24 cellular contexts compared by ENCODE assay signal in the genomic region with DNA sequence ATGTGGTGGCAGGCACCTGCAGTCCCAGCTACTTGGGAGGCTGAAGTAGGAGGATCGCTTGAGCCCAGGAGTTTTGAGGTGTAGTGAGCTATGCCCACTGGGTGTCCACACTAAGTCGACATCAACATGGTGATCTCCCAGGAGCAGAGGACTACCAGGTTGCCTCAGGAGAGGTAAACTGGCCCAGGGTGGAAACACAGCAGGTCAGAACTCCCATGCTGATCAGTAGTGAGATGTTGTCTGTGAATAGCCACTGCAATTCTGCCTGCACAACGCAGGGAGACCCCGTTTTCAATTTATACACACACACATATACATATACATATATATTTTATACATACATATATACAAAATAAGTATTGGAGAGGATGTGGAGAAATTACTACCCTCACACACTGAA. TPM values are rescaled to one million over a fixed set of nuclear protein-coding genes. Genes with fewer than 3 reads are reported as not detected.
A peak's percentile ranks its signal among the peaks of the same experiment; 100 is the strongest.
DNase-seq lines count a peak whose midpoint lies in the region; ATAC-seq and TF ChIP-seq lines count a peak whose summit lies in the region.
"Had no signal": no experiment of that assay in that cellular context is flagged by ENCODE, and none has a peak within 500 bp of the region (broad histone marks: within the 10 kb centered on the region; RNA-seq: fewer than 3 reads in every experiment).

No MANE protein-coding gene starts in this region.

- H3K4me2 ChIP-seq in trophoblast cell (ENCODE audit: low read length): no peak overlapping the region
- H3K4me2 ChIP-seq: A549; BLaER1 treated with 17β-estradiol and CSF1 and Interleukin-3, amounts not matched to agents 10 nM and 100 nM had no signal

- no peak overlapping the region for H3K27ac ChIP-seq in trophoblast cell (ENCODE audit: low read depth, low read length)
- H3K27ac ChIP-seq: 22Rv1; A549; BLaER1 treated with 17β-estradiol and CSF1 and Interleukin-3, amounts not matched to agents 10 nM and 100 nM; C4-2B had no signal

- H2AFZ ChIP-seq in trophoblast cell (ENCODE audit: insufficient read depth, low read length, poor library complexity): no peak overlapping the region

- no peaks in the 10 kb centered on the region for H3K4me1 ChIP-seq in trophoblast cell (ENCODE audit: control insufficient read depth in 1 of 2, insufficient read depth in 2 of 2, low read length in 2 of 2)

- no peak for TF ChIP-seq CTCF in neural crest cell (conservative IDR thresholded peaks at IDR 0.05)

- H3K9me3 Mint-ChIP-seq in activated CD4-positive, alpha-beta T cell treated with anti-CD3 and anti-CD28 coated beads, Interleukin-2, amount 10 ng/mL, durations not matched to agents 24 days and 14 days: peaks cover 12% of the 10 kb centered on the region
- H3K9me3 Mint-ChIP-seq in neural crest cell: no peaks in the 10 kb centered on the region
- H3K9me3 Mint-ChIP-seq: CD8-positive, alpha-beta memory T cell had no signal

- DNase-seq in activated CD4-positive, alpha-beta T cell treated with anti-CD3 and anti-CD28 coated beads, Interleukin-2, amount 10 ng/mL, durations not matched to agents 24 days and 14 days: peak; percentile 51
- DNase-seq in activated CD4-positive, alpha-beta T cell treated with anti-CD3 and anti-CD28 coated beads, Interleukin-2, amount 50 U/mL, for 48 hours: no peak
- no peak for DNase-seq in neural crest cell (ENCODE audit: low read depth, low spot score)
- no peak for DNase-seq in trophoblast cell
- DNase-seq in T-helper 1 cell: no peak
- DNase-seq: AML-193; CD4-positive, alpha-beta memory T cell; CD8-positive, alpha-beta memory T cell; COR-L47; DMS 273 treated with DMSO at 0.1 percent for 48 hours; DMS153; DMS53; DMS79; DND-41; EL; GDM1 had no signal

- H3K79me2 ChIP-seq in trophoblast cell (ENCODE audit: control insufficient read depth, insufficient read depth, low read length, poor library complexity): peaks cover 5% of the 10 kb centered on the region

- no peaks in the 10 kb centered on the region for H3K9me3 ChIP-seq in trophoblast cell (ENCODE audit: insufficient read depth, low read depth, low read length)

- H3K14ac ChIP-seq in trophoblast cell (ENCODE audit: low read length): no peak overlapping the region

- ATAC-seq in HG03097 (IDR thresholded peaks at IDR 0.05; ENCODE audit: low FRiP score, unreplicated experiment): no peak
- ATAC-seq: A549, GM12878 had no signal

- no peak overlapping the region for H3K4ac ChIP-seq in trophoblast cell (ENCODE audit: low read depth, low read length)

- no peaks in the 10 kb centered on the region for H3K27me3 Mint-ChIP-seq in activated CD4-positive, alpha-beta T cell treated with anti-CD3 and anti-CD28 coated beads, Interleukin-2, amount 10 ng/mL, durations not matched to agents 24 days and 14 days
- no peaks in the 10 kb centered on the region for H3K27me3 Mint-ChIP-seq in neural crest cell (ENCODE audit: low read depth)
- H3K27me3 Mint-ChIP-seq: B cell; CD4-positive, alpha-beta memory T cell; CD8-positive, alpha-beta memory T cell had no signal

- H4K8ac ChIP-seq in trophoblast cell (ENCODE audit: low read depth, low read length): no peak overlapping the region

- intact Hi-C loops in activated CD4-positive, alpha-beta T cell treated with anti-CD3 and anti-CD28 coated beads, Interleukin-2, amount 10 ng/mL, durations not matched to agents 24 days and 14 days (cut with micrococcal nuclease): loop anchor here (5.0 kb wide), 2 partner anchors 75 to 90 kb away; a partner anchor contains a TSS

- WGBS in trophoblast cell (ENCODE audit: extremely low coverage, insufficient coverage, insufficient read length): no CpG with 5 or more reads among the region's 4 CpGs

- H2AK5ac ChIP-seq in trophoblast cell (ENCODE audit: low read length): no peak overlapping the region

- H3K23ac ChIP-seq in trophoblast cell (ENCODE audit: low read length): peak overlapping the region; percentile 96

- H3K4me3 ChIP-seq in trophoblast cell (ENCODE audit: low read depth, low read length): no peak overlapping the region
- H3K4me3 ChIP-seq: A549; BLaER1 treated with 17β-estradiol and CSF1 and Interleukin-3, amounts not matched to agents 10 nM and 100 nM; GM12878 had no signal

- H4K12ac ChIP-seq in trophoblast cell (ENCODE audit: low read depth, low read length): no peak overlapping the region

- peaks cover 11% of the 10 kb centered on the region for H3K36me3 Mint-ChIP-seq in activated CD4-positive, alpha-beta T cell treated with anti-CD3 and anti-CD28 coated beads, Interleukin-2, amount 10 ng/mL, durations not matched to agents 24 days and 14 days (ENCODE audit: low read depth)
- peaks cover 3% of the 10 kb centered on the region for H3K36me3 Mint-ChIP-seq in neural crest cell (ENCODE audit: low read depth)

- H3K18ac ChIP-seq in trophoblast cell (ENCODE audit: low read length): no peak overlapping the region

- H3K4me1 Mint-ChIP-seq in activated CD4-positive, alpha-beta T cell treated with anti-CD3 and anti-CD28 coated beads, Interleukin-2, amount 10 ng/mL, durations not matched to agents 24 days and 14 days: peaks cover 11% of the 10 kb centered on the region
- peaks cover 16% of the 10 kb centered on the region for H3K4me1 Mint-ChIP-seq in neural crest cell

- no peak overlapping the region for H2BK12ac ChIP-seq in trophoblast cell (ENCODE audit: low read length)

- no peak overlapping the region for H3K4me3 Mint-ChIP-seq in activated CD4-positive, alpha-beta T cell treated with anti-CD3 and anti-CD28 coated beads, Interleukin-2, amount 10 ng/mL, durations not matched to agents 24 days and 14 days
- peak overlapping the region; percentile 69 for H3K4me3 Mint-ChIP-seq in neural crest cell
- H3K4me3 Mint-ChIP-seq: B cell had no signal

- no peak overlapping the region for H2BK5ac ChIP-seq in trophoblast cell (ENCODE audit: low read depth, low read length, poor library complexity)

- H3K79me1 ChIP-seq in trophoblast cell (ENCODE audit: low read length): no peaks in the 10 kb centered on the region

- no peaks in the 10 kb centered on the region for H3K27me3 ChIP-seq in trophoblast cell (ENCODE audit: insufficient read depth, low read length)
- H3K27me3 ChIP-seq: BLaER1 treated with 17β-estradiol and CSF1 and Interleukin-3, amounts not matched to agents 10 nM and 100 nM had no signal

- H2BK120ac ChIP-seq in trophoblast cell (ENCODE audit: insufficient read depth, low read length, poor library complexity): no peak overlapping the region

- H4K91ac ChIP-seq in trophoblast cell (ENCODE audit: low read depth, low read length): no peak overlapping the region

- no peak overlapping the region for H3K27ac Mint-ChIP-seq in activated CD4-positive, alpha-beta T cell treated with anti-CD3 and anti-CD28 coated beads, Interleukin-2, amount 10 ng/mL, durations not matched to agents 24 days and 14 days
- no peak overlapping the region for H3K27ac Mint-ChIP-seq in neural crest cell (ENCODE audit: unreplicated experiment)
- H3K27ac Mint-ChIP-seq: B cell; CD4-positive, alpha-beta memory T cell had no signal

- no peaks in the 10 kb centered on the region for H3K36me3 ChIP-seq in trophoblast cell (ENCODE audit: control insufficient read depth in 1 of 2, insufficient read depth in 2 of 2, low read length in 2 of 2)

- H3K9ac ChIP-seq in trophoblast cell (ENCODE audit: low read length): no peak overlapping the region
- H3K9ac ChIP-seq: BLaER1 treated with 17β-estradiol and CSF1 and Interleukin-3, amounts not matched to agents 10 nM and 100 nM had no signal

RNA-seq across cellular contexts. Expression of a gene that starts 2.1 kb away (rescaled TPM):
- 17.0 and 17.4 TPM in 2 replicates for total RNA-seq in activated CD4-positive, alpha-beta T cell treated with anti-CD3 and anti-CD28 coated beads, Interleukin-2, amount 10 ng/mL, durations not matched to agents 24 days and 14 days
- total RNA-seq in neural crest cell: 19.4 and 23.0 TPM in 2 replicates
- polyA plus RNA-seq in trophoblast cell (2013): 11.1 and 11.2 TPM in 2 replicates

RNA-seq across cellular contexts. Expression of a gene that starts 20.1 kb away (rescaled TPM):
- 1.2 TPM in 2 replicates for total RNA-seq in activated CD4-positive, alpha-beta T cell treated with anti-CD3 and anti-CD28 coated beads, Interleukin-2, amount 10 ng/mL, durations not matched to agents 24 days and 14 days
- total RNA-seq in neural crest cell: 4.5 TPM in 2 replicates
- polyA plus RNA-seq in trophoblast cell (2013): 1.2 and 1.4 TPM in 2 replicates
- total RNA-seq: G401 had no signal

RNA-seq across cellular contexts. Expression of a gene that starts 21.1 kb away (rescaled TPM):
- total RNA-seq in activated CD4-positive, alpha-beta T cell treated with anti-CD3 and anti-CD28 coated beads, Interleukin-2, amount 10 ng/mL, durations not matched to agents 24 days and 14 days: 2.7 and 3.2 TPM in 2 replicates
- 6.9 and 7.8 TPM in 2 replicates for total RNA-seq in neural crest cell
- polyA plus RNA-seq in trophoblast cell (2013): 1.9 and 2.1 TPM in 2 replicates

RNA-seq across cellular contexts. Expression of a gene that starts 40.3 kb away (rescaled TPM):
- total RNA-seq in activated CD4-positive, alpha-beta T cell treated with anti-CD3 and anti-CD28 coated beads, Interleukin-2, amount 10 ng/mL, durations not matched to agents 24 days and 14 days: 0.40 TPM in 1 of 2 replicates, not detected in the other
- total RNA-seq in neural crest cell: 5.8 and 7.6 TPM in 2 replicates
- 4.4 TPM in 2 replicates for polyA plus RNA-seq in trophoblast cell (2013)

RNA-seq across cellular contexts. Expression of a gene that starts 49.2 kb away (rescaled TPM):
- 10.9 and 12.9 TPM in 2 replicates for total RNA-seq in activated CD4-positive, alpha-beta T cell treated with anti-CD3 and anti-CD28 coated beads, Interleukin-2, amount 10 ng/mL, durations not matched to agents 24 days and 14 days
- 18.2 and 18.6 TPM in 2 replicates for total RNA-seq in neural crest cell
- 3.7 and 3.8 TPM in 2 replicates for polyA plus RNA-seq in trophoblast cell (2013)
